In genomic region chr10:19889279-19889678, GRCh38 we compare ENCODE assay signal across 14 cellular contexts.
"Had no signal": no experiment of that assay in that cellular context is flagged by ENCODE, and none has a peak within 500 bp of the region (broad histone marks: within the 10 kb centered on the region; RNA-seq: fewer than 3 reads in every experiment).

No MANE protein-coding gene starts in this region.

- H3K27me3 ChIP-seq: neutrophil, transverse colon had no signal

- H3K4me3 ChIP-seq: transverse colon had no signal

- DNase-seq: activated CD4-positive, alpha-beta T cell treated with anti-CD3 and anti-CD28 coated beads, Interleukin-2, amount 50 U/mL, for 4 hours; activated CD4-positive, CD25-positive, alpha-beta regulatory T cell treated with anti-CD3 and anti-CD28 coated beads, Interleukin-2, amount 50 U/mL, for 72 hours; activated CD8-positive, alpha-beta memory T cell treated with anti-CD3 and anti-CD28 coated beads, Interleukin-2, amount 10 ng/mL, durations not matched to agents 7 days and 5 days; activated effector memory CD4-positive, alpha-beta T cell treated with Interleukin-2 at 50 U/mL for 16 hours; activated T-cell treated with anti-CD3 and anti-CD28 coated beads, Interleukin-2, amount 50 U/mL, for 24 hours; hypothalamus; midbrain; naive thymus-derived CD4-positive, alpha-beta T cell; stimulated activated CD4-positive, alpha-beta T cell treated with anti-CD3 and anti-CD28 coated beads, Interleukin-12 subunit alpha, Interleukin-12 subunit beta, amount 100 ng/mL, for 4 hours; stimulated activated naive CD4-positive, alpha-beta T cell; substantia nigra; transverse colon had no signal

- H3K9me3 ChIP-seq: neutrophil, transverse colon had no signal

- ATAC-seq: activated CD8-positive, alpha-beta memory T cell treated with anti-CD3 and anti-CD28 coated beads, Interleukin-2, amount 10 ng/mL, durations not matched to agents 7 days and 5 days; esophagus mucosa; naive thymus-derived CD4-positive, alpha-beta T cell had no signal

- H3K27ac ChIP-seq: neutrophil, transverse colon had no signal

- H3K36me3 ChIP-seq: neutrophil, transverse colon had no signal
